In genomic region chr2:187988348-187988747, GRCh38 we compare ENCODE assay signal across 25 cellular contexts.
A peak's percentile ranks its signal among the peaks of the same experiment; 100 is the strongest.
DNase-seq lines count a peak whose midpoint lies in the region; ATAC-seq and TF ChIP-seq lines count a peak whose summit lies in the region.
"Had no signal": no experiment of that assay in that cellular context is flagged by ENCODE, and none has a peak within 500 bp of the region (broad histone marks: within the 10 kb centered on the region; RNA-seq: fewer than 3 reads in every experiment).

No MANE protein-coding gene starts in this region.

- H3K4me3 ChIP-seq in MM.1S (ENCODE audit: low read length) (no peak overlapping the region), right atrium auricular region (no peak overlapping the region)
- H3K4me3 ChIP-seq: esophagus muscularis mucosa, gastroesophageal sphincter, neural progenitor cell, SJCRH30, smooth muscle cell, suprapubic skin, uterus had no signal

- H3K36me3 Mint-ChIP-seq in activated CD4-positive, alpha-beta T cell treated with anti-CD3 and anti-CD28 coated beads, Interleukin-2, amount 10 ng/mL, durations not matched to agents 24 days and 14 days (ENCODE audit: low read depth): no peaks in the 10 kb centered on the region
- H3K36me3 Mint-ChIP-seq in naive B cell: no peaks in the 10 kb centered on the region
- H3K36me3 Mint-ChIP-seq: activated CD4-positive, alpha-beta memory T cell treated with anti-CD3 and anti-CD28 coated beads for 36 hours; activated naive CD4-positive, alpha-beta T cell treated with anti-CD3 and anti-CD28 coated beads, Interleukin-2, amount 10 ng/mL, durations not matched to agents 7 days and 5 days; neural progenitor cell had no signal

- H3K4me3 Mint-ChIP-seq in activated CD4-positive, alpha-beta T cell treated with anti-CD3 and anti-CD28 coated beads, Interleukin-2, amount 10 ng/mL, durations not matched to agents 24 days and 14 days: peak overlapping the region; percentile 50
- peak overlapping the region in 6 of 8 donors; percentile 46 to 78 (median 59) for H3K4me3 Mint-ChIP-seq in naive B cell
- H3K4me3 Mint-ChIP-seq: activated CD4-positive, alpha-beta memory T cell treated with anti-CD3 and anti-CD28 coated beads for 36 hours; activated naive CD4-positive, alpha-beta T cell treated with anti-CD3 and anti-CD28 coated beads, Interleukin-2, amount 10 ng/mL, durations not matched to agents 7 days and 5 days; neural progenitor cell had no signal

- H3K27me3 Mint-ChIP-seq in activated CD4-positive, alpha-beta T cell treated with anti-CD3 and anti-CD28 coated beads, Interleukin-2, amount 10 ng/mL, durations not matched to agents 24 days and 14 days: no peaks in the 10 kb centered on the region
- H3K27me3 Mint-ChIP-seq in naive B cell: no peaks in the 10 kb centered on the region
- H3K27me3 Mint-ChIP-seq: activated CD4-positive, alpha-beta memory T cell treated with anti-CD3 and anti-CD28 coated beads for 36 hours; activated naive CD4-positive, alpha-beta T cell treated with anti-CD3 and anti-CD28 coated beads, Interleukin-2, amount 10 ng/mL, durations not matched to agents 7 days and 5 days had no signal

- H3K79me2 ChIP-seq in MM.1S (ENCODE audit: low read length): no peaks in the 10 kb centered on the region

- no peaks in the 10 kb centered on the region for H3K9me3 Mint-ChIP-seq in activated CD4-positive, alpha-beta T cell treated with anti-CD3 and anti-CD28 coated beads, Interleukin-2, amount 10 ng/mL, durations not matched to agents 24 days and 14 days
- peaks cover 0 to 4% (median 0%) of the 10 kb centered on the region in 7 donors for H3K9me3 Mint-ChIP-seq in naive B cell
- H3K9me3 Mint-ChIP-seq: activated CD4-positive, alpha-beta memory T cell treated with anti-CD3 and anti-CD28 coated beads for 36 hours; activated naive CD4-positive, alpha-beta T cell treated with anti-CD3 and anti-CD28 coated beads, Interleukin-2, amount 10 ng/mL, durations not matched to agents 7 days and 5 days; neural progenitor cell had no signal

- H3K27me3 ChIP-seq in MM.1S (replicated peaks; ENCODE audit: insufficient read depth, low read length): no peaks in the 10 kb centered on the region
- no peaks in the 10 kb centered on the region for H3K27me3 ChIP-seq in right atrium auricular region
- H3K27me3 ChIP-seq: esophagus muscularis mucosa, gastroesophageal sphincter, neural progenitor cell, SJCRH30, suprapubic skin, uterus had no signal

- H3K4me1 ChIP-seq in MM.1S (ENCODE audit: low read length) (peaks cover 71% of the 10 kb centered on the region), right atrium auricular region (peaks cover 0 to under 1% of the 10 kb centered on the region in 2 donors)
- H3K4me1 ChIP-seq: gastroesophageal sphincter, uterus had no signal

- no peaks in the 10 kb centered on the region for H3K9me2 ChIP-seq in MM.1S (replicated peaks; ENCODE audit: insufficient read depth, low read length)

- no peak for TF ChIP-seq CTCF in MM.1S (IDR thresholded peaks at IDR 0.05; ENCODE audit: low read length)
- no peak for TF ChIP-seq CTCF in right atrium auricular region (IDR thresholded peaks at IDR 0.05)

- peak overlapping the region; percentile 77; the same call in 1 of the 2 replicates for H3K27ac ChIP-seq in MM.1S (ENCODE audit: low read length)
- no peak overlapping the region for H3K27ac ChIP-seq in right atrium auricular region
- H3K27ac ChIP-seq: esophagus muscularis mucosa, gastroesophageal sphincter, neural progenitor cell, SJCRH30, suprapubic skin, uterus had no signal

- no peaks in the 10 kb centered on the region for H3K9me3 ChIP-seq in MM.1S (replicated peaks; ENCODE audit: insufficient read depth, low read length)
- H3K9me3 ChIP-seq in right atrium auricular region: no peaks in the 10 kb centered on the region
- H3K9me3 ChIP-seq: esophagus muscularis mucosa, gastroesophageal sphincter, SJCRH30, suprapubic skin, uterus had no signal

- H3K9ac ChIP-seq in MM.1S (ENCODE audit: low read length): no peak overlapping the region
- H3K9ac ChIP-seq: neural progenitor cell had no signal

- intact Hi-C loops in activated CD4-positive, alpha-beta T cell treated with anti-CD3 and anti-CD28 coated beads, Interleukin-2, amount 10 ng/mL, durations not matched to agents 24 days and 14 days (cut with micrococcal nuclease): no loop called here

- peak overlapping the region; percentile 44; the same call in 1 of the 2 replicates for H3K4me2 ChIP-seq in MM.1S (ENCODE audit: low read depth, low read length)
- H3K4me2 ChIP-seq: neural progenitor cell, smooth muscle cell had no signal

- peaks cover 15% of the 10 kb centered on the region for H3K4me1 Mint-ChIP-seq in activated CD4-positive, alpha-beta T cell treated with anti-CD3 and anti-CD28 coated beads, Interleukin-2, amount 10 ng/mL, durations not matched to agents 24 days and 14 days
- H3K4me1 Mint-ChIP-seq in naive B cell: peaks cover 8 to 32% (median 19%) of the 10 kb centered on the region in 3 donors

- H4K20me1 ChIP-seq in MM.1S (ENCODE audit: insufficient read depth, low read length): no peaks in the 10 kb centered on the region

- no peak for DNase-seq in activated CD4-positive, alpha-beta T cell treated with anti-CD3 and anti-CD28 coated beads, Interleukin-2, amount 10 ng/mL, durations not matched to agents 24 days and 14 days
- DNase-seq in activated CD4-positive, alpha-beta T cell treated with anti-CD3 and anti-CD28 coated beads, Interleukin-2, amount 50 U/mL, for 1 hour: no peak
- DNase-seq in MM.1S: peak; percentile 95
- no peak for DNase-seq in naive B cell
- DNase-seq in stimulated activated CD4-positive, alpha-beta T cell treated with anti-CD3 and anti-CD28 coated beads, Interleukin-4, amount 100 ng/mL, for 24 hours: no peak
- no peak for DNase-seq in right atrium auricular region (ENCODE audit: low spot score)
- DNase-seq: activated CD4-positive, alpha-beta memory T cell treated with anti-CD3 and anti-CD28 coated beads for 36 hours; activated naive CD4-positive, alpha-beta T cell treated with anti-CD3 and anti-CD28 coated beads, Interleukin-2, amount 10 ng/mL, durations not matched to agents 7 days and 5 days; activated T-cell treated with anti-CD3 and anti-CD28 coated beads, Interleukin-2, amount 50 U/mL, for 1 hour; C1 segment of cervical spinal cord; effector CD8-positive, alpha-beta T cell; NCI-H1048; NCI-H774; PC-3; SJCRH30; stimulated activated CD8-positive, alpha-beta memory T cell treated with anti-CD3 and anti-CD28 coated beads, Interleukin-4, amount 100 ng/mL, for 48 hours; uterus had no signal

- peak overlapping the region; percentile 23 for H2AFZ ChIP-seq in MM.1S (ENCODE audit: low read length)
- H2AFZ ChIP-seq: neural progenitor cell had no signal

- ATAC-seq in GM21717 (IDR thresholded peaks at IDR 0.05; ENCODE audit: unreplicated experiment): peak; percentile 39
- peak in 1 of 2 donors; percentile 37 for ATAC-seq in naive B cell (ENCODE audit: low read depth in 2 of 2)
- ATAC-seq in HG03520 (IDR thresholded peaks at IDR 0.05; ENCODE audit: unreplicated experiment): no peak
- ATAC-seq: gastroesophageal sphincter, left lobe of liver, PC-3 had no signal

- H3K36me3 ChIP-seq in MM.1S (replicated peaks; ENCODE audit: insufficient read depth, low read length) (no peaks in the 10 kb centered on the region), right atrium auricular region (no peaks in the 10 kb centered on the region)
- H3K36me3 ChIP-seq: esophagus muscularis mucosa, gastroesophageal sphincter, neural progenitor cell, SJCRH30, suprapubic skin, uterus had no signal

- peaks cover 31% of the 10 kb centered on the region for H3F3A ChIP-seq in MM.1S (ENCODE audit: insufficient read depth, low read length)

- H3K27ac Mint-ChIP-seq in activated CD4-positive, alpha-beta T cell treated with anti-CD3 and anti-CD28 coated beads, Interleukin-2, amount 10 ng/mL, durations not matched to agents 24 days and 14 days: no peak overlapping the region
- H3K27ac Mint-ChIP-seq in naive B cell: peak overlapping the region in 3 of 6 donors; percentile 11 to 83 (median 60)
- H3K27ac Mint-ChIP-seq: activated CD4-positive, alpha-beta memory T cell treated with anti-CD3 and anti-CD28 coated beads for 36 hours; activated naive CD4-positive, alpha-beta T cell treated with anti-CD3 and anti-CD28 coated beads, Interleukin-2, amount 10 ng/mL, durations not matched to agents 7 days and 5 days; neural progenitor cell had no signal
